ENCODE assay signal across 26 cellular contexts in genomic region chr3:27883266-27883665, GRCh38.
"Had no signal": no experiment of that assay in that cellular context is flagged by ENCODE, and none has a peak within 500 bp of the region (broad histone marks: within the 10 kb centered on the region; RNA-seq: fewer than 3 reads in every experiment).

No MANE protein-coding gene starts in this region.

- DNase-seq: activated CD4-positive, alpha-beta T cell treated with anti-CD3 and anti-CD28 coated beads for 36 hours; activated CD8-positive, alpha-beta memory T cell treated with anti-CD3 and anti-CD28 coated beads, Interleukin-2, amount 50 U/mL, for 4 hours; activated CD8-positive, alpha-beta T cell treated with anti-CD3 and anti-CD28 coated beads for 36 hours; activated effector memory CD4-positive, alpha-beta T cell treated with anti-CD3 and anti-CD28 coated beads, Interleukin-2, amount 50 U/mL, for 16 hours; activated naive CD4-positive, alpha-beta T cell treated with Interleukin-2 at 50 U/mL for 16 hours; activated naive CD8-positive, alpha-beta T cell treated with anti-CD3 and anti-CD28 coated beads, Interleukin-2, amount 10 ng/mL, durations not matched to agents 7 days and 5 days; activated T-cell treated with anti-CD3 and anti-CD28 coated beads, Interleukin-2, amount 50 U/mL, for 4 hours; aorta; caudate nucleus; Karpas-422; MM.1S; NCI-H1105; NCI-H1436; NCI-H1694 treated with DMSO at 0.1 percent for 48 hours; NCI-H2029 treated with DMSO at 0.1 percent for 48 hours; NCI-H510A treated with DMSO at 0.1 percent for 48 hours; NCI-H69; NK-92 treated with Interleukin-12 subunit alpha and Interleukin-12 subunit beta, amount 100 ng/mL, for 24 hours; OCI-M1; RPMI8226; T-helper 1 cell had no signal

- H3K27ac ChIP-seq: breast epithelium, SK-N-MC, VCaP had no signal

- H3K27ac Mint-ChIP-seq: activated CD4-positive, alpha-beta T cell treated with anti-CD3 and anti-CD28 coated beads for 36 hours; activated CD8-positive, alpha-beta T cell treated with anti-CD3 and anti-CD28 coated beads for 36 hours; activated naive CD8-positive, alpha-beta T cell treated with anti-CD3 and anti-CD28 coated beads, Interleukin-2, amount 10 ng/mL, durations not matched to agents 7 days and 5 days had no signal

- H3K36me3 ChIP-seq: breast epithelium had no signal

- H3K9me3 Mint-ChIP-seq: activated CD8-positive, alpha-beta T cell treated with anti-CD3 and anti-CD28 coated beads for 36 hours; activated T-cell treated with anti-CD3 and anti-CD28 coated beads, Interleukin-2, amount 50 U/mL, for 4 hours had no signal

- H3K4me1 ChIP-seq: breast epithelium had no signal

- H3K4me3 ChIP-seq: breast epithelium, SK-N-MC had no signal

- H3K27me3 Mint-ChIP-seq: activated CD4-positive, alpha-beta T cell treated with anti-CD3 and anti-CD28 coated beads for 36 hours; activated CD8-positive, alpha-beta T cell treated with anti-CD3 and anti-CD28 coated beads for 36 hours; activated naive CD8-positive, alpha-beta T cell treated with anti-CD3 and anti-CD28 coated beads, Interleukin-2, amount 10 ng/mL, durations not matched to agents 7 days and 5 days had no signal

- ATAC-seq: activated CD4-positive, alpha-beta T cell treated with anti-CD3 and anti-CD28 coated beads for 36 hours; activated CD8-positive, alpha-beta T cell treated with anti-CD3 and anti-CD28 coated beads for 36 hours; activated T-cell treated with anti-CD3 and anti-CD28 coated beads, Interleukin-2, amount 50 U/mL, for 4 hours; Panc1; Right ventricle myocardium inferior had no signal

- H3K4me3 Mint-ChIP-seq: activated CD4-positive, alpha-beta T cell treated with anti-CD3 and anti-CD28 coated beads for 36 hours; activated CD8-positive, alpha-beta T cell treated with anti-CD3 and anti-CD28 coated beads for 36 hours; activated naive CD8-positive, alpha-beta T cell treated with anti-CD3 and anti-CD28 coated beads, Interleukin-2, amount 10 ng/mL, durations not matched to agents 7 days and 5 days; activated T-cell treated with anti-CD3 and anti-CD28 coated beads, Interleukin-2, amount 50 U/mL, for 4 hours had no signal

- H3K27me3 ChIP-seq: breast epithelium had no signal

- H3K9me3 ChIP-seq: breast epithelium had no signal
